18 cellular contexts compared by ENCODE assay signal in the genomic region with DNA sequence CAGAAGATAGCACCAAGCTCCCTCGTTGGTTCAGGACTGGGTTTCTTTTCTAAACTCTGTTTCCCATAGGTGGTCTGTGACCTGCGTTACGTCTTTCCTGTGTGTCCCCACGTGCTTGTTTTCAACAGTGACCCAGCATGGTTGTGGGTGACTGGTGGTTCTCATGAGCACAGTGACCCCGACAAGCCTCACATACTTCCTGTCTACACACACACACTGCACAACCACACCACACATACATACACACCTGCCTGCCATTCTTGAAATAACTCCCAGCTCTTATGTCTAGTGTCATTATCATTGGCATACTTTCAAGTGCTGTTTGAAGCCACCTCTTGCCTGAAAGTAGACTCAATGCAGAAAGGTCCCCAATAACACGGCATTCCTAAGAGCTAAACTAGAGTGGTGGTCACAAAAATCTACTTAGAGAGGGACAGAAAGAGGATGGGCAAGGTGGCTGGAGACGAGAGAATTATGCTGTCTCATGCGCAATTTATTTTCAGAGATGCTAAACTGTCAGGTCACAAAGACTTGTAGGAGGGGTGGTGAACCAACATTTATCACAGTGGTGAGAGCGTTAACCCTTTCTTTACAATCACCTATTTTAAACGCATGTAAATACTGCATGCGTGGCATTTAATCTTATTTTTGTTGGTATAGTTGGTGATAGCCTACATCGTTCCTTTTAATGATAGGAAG.
DNase-seq lines count a peak whose midpoint lies in the region; ATAC-seq and TF ChIP-seq lines count a peak whose summit lies in the region.
"Had no signal": no experiment of that assay in that cellular context is flagged by ENCODE, and none has a peak within 500 bp of the region (broad histone marks: within the 10 kb centered on the region; RNA-seq: fewer than 3 reads in every experiment).

No MANE protein-coding gene starts in this region.

- no peak for TF ChIP-seq CTCF in coronary artery (IDR thresholded peaks at IDR 0.05)

- peaks cover 12% of the 10 kb centered on the region for H3K4me1 Mint-ChIP-seq in stimulated activated naive CD8-positive, alpha-beta T cell treated with anti-CD3 and anti-CD28 coated beads, Interleukin-15, amount 100 ng/mL, for 72 hours
- H3K4me1 Mint-ChIP-seq in immature natural killer cell: no peaks in the 10 kb centered on the region

- H3K27ac Mint-ChIP-seq in stimulated activated naive CD8-positive, alpha-beta T cell treated with anti-CD3 and anti-CD28 coated beads, Interleukin-15, amount 100 ng/mL, for 72 hours: no peak overlapping the region
- H3K27ac Mint-ChIP-seq in immature natural killer cell: no peak overlapping the region
- H3K27ac Mint-ChIP-seq: activated CD4-positive, alpha-beta memory T cell treated with anti-CD3 and anti-CD28 coated beads for 36 hours; T-helper 2 cell treated with Interferon-gamma antibody and Interleukin-4, amounts not matched to agents 5 μg/mL and 100 μg/mL, for 36 hours had no signal

- H3K4me3 ChIP-seq in coronary artery: no peak overlapping the region

- DNase-seq in stimulated activated naive CD8-positive, alpha-beta T cell treated with anti-CD3 and anti-CD28 coated beads, Interleukin-15, amount 100 ng/mL, for 72 hours: peak in 1 of 2 donors; percentile 17
- no peak for DNase-seq in stimulated activated naive CD8-positive, alpha-beta T cell treated with anti-CD3 and anti-CD28 coated beads, Interleukin-15, Interleukin-2, amounts not matched to agents 100 U/mL and 50 U/mL, for 24 hours
- DNase-seq in coronary artery (ENCODE audit: low spot score) (peak; percentile 29), immature natural killer cell (peak; percentile 51 to 65 (median 55)), EL (no peak), activated T-cell treated with anti-CD3 and anti-CD28 coated beads for 4 hours (no peak)
- DNase-seq: activated CD4-positive, alpha-beta memory T cell treated with anti-CD3 and anti-CD28 coated beads for 36 hours; activated gamma-delta T cell; DMS153; HCEC 1CT; head of caudate nucleus; mesenchymal stem cell; NCI-H510A treated with DMSO at 0.1 percent for 48 hours had no signal

- H3K27ac ChIP-seq in coronary artery: no peak overlapping the region
- H3K27ac ChIP-seq: parathyroid adenoma, RWPE1 had no signal

- no peaks in the 10 kb centered on the region for H3K36me3 Mint-ChIP-seq in immature natural killer cell
- H3K36me3 Mint-ChIP-seq: activated CD4-positive, alpha-beta memory T cell treated with anti-CD3 and anti-CD28 coated beads for 36 hours had no signal

- no peaks in the 10 kb centered on the region for H3K27me3 Mint-ChIP-seq in stimulated activated naive CD8-positive, alpha-beta T cell treated with anti-CD3 and anti-CD28 coated beads, Interleukin-15, amount 100 ng/mL, for 72 hours
- H3K27me3 Mint-ChIP-seq in immature natural killer cell (ENCODE audit: low read depth in 3 of 3): peaks cover 0 to 2% (median 0%) of the 10 kb centered on the region in 3 donors
- H3K27me3 Mint-ChIP-seq: activated CD4-positive, alpha-beta memory T cell treated with anti-CD3 and anti-CD28 coated beads for 36 hours had no signal

- peak; percentile 76 for ATAC-seq in stimulated activated naive CD8-positive, alpha-beta T cell treated with anti-CD3 and anti-CD28 coated beads, Interleukin-15, amount 100 ng/mL, for 72 hours
- ATAC-seq in stimulated activated naive CD8-positive, alpha-beta T cell treated with anti-CD3 and anti-CD28 coated beads, Interleukin-15, Interleukin-2, amounts not matched to agents 100 U/mL and 50 U/mL, for 24 hours: no peak
- ATAC-seq in GM21515 (IDR thresholded peaks at IDR 0.05; ENCODE audit: unreplicated experiment): no peak
- ATAC-seq in GM21390 (IDR thresholded peaks at IDR 0.05; ENCODE audit: unreplicated experiment): no peak

- H3K4me3 Mint-ChIP-seq in stimulated activated naive CD8-positive, alpha-beta T cell treated with anti-CD3 and anti-CD28 coated beads, Interleukin-15, amount 100 ng/mL, for 72 hours: no peak overlapping the region
- no peak overlapping the region for H3K4me3 Mint-ChIP-seq in immature natural killer cell
- H3K4me3 Mint-ChIP-seq: activated CD4-positive, alpha-beta memory T cell treated with anti-CD3 and anti-CD28 coated beads for 36 hours; T-helper 2 cell treated with Interferon-gamma antibody and Interleukin-4, amounts not matched to agents 5 μg/mL and 100 μg/mL, for 36 hours had no signal

- no peaks in the 10 kb centered on the region for H3K9me3 Mint-ChIP-seq in stimulated activated naive CD8-positive, alpha-beta T cell treated with anti-CD3 and anti-CD28 coated beads, Interleukin-15, amount 100 ng/mL, for 72 hours
- no peaks in the 10 kb centered on the region for H3K9me3 Mint-ChIP-seq in immature natural killer cell
- H3K9me3 Mint-ChIP-seq: activated CD4-positive, alpha-beta memory T cell treated with anti-CD3 and anti-CD28 coated beads for 36 hours; T-helper 2 cell treated with Interferon-gamma antibody and Interleukin-4, amounts not matched to agents 5 μg/mL and 100 μg/mL, for 36 hours had no signal

Comparison
In these comparisons a context has a peak if more than half of its experiments do, and no peak if none do; other contexts are left out.
1. DNase-seq: peak in coronary artery (single experiment) and immature natural killer cell (3 of 3); none in stimulated activated naive CD8-positive, alpha-beta T cell treated with anti-CD3 and anti-CD28 coated beads, Interleukin-15, Interleukin-2, amounts not matched to agents 100 U/mL and 50 U/mL, for 24 hours (single experiment), EL (single experiment) and activated T-cell treated with anti-CD3 and anti-CD28 coated beads for 4 hours (single experiment).